In genomic region chr1:231993968-231994455, GRCh38 we compare ENCODE assay signal across 22 cellular contexts.
"Had no signal": no experiment of that assay in that cellular context is flagged by ENCODE, and none has a peak within 500 bp of the region (broad histone marks: within the 10 kb centered on the region; RNA-seq: fewer than 3 reads in every experiment).

No MANE protein-coding gene starts in this region.

- H3K27me3 Mint-ChIP-seq: activated naive CD8-positive, alpha-beta T cell treated with anti-CD3 and anti-CD28 coated beads, Interleukin-2, amount 10 ng/mL, durations not matched to agents 7 days and 5 days had no signal

- H3K4me1 Mint-ChIP-seq: activated naive CD8-positive, alpha-beta T cell treated with anti-CD3 and anti-CD28 coated beads, Interleukin-2, amount 10 ng/mL, durations not matched to agents 7 days and 5 days had no signal

- H3K27ac ChIP-seq: adrenal gland, SJSA1 had no signal

- H3K4me3 Mint-ChIP-seq: activated CD8-positive, alpha-beta T cell treated with anti-CD3 and anti-CD28 coated beads, Interleukin-2, amount 10 ng/mL, durations not matched to agents 7 days and 5 days; activated naive CD8-positive, alpha-beta T cell treated with anti-CD3 and anti-CD28 coated beads, Interleukin-2, amount 10 ng/mL, durations not matched to agents 7 days and 5 days had no signal

- H3K27ac Mint-ChIP-seq: activated CD8-positive, alpha-beta T cell treated with anti-CD3 and anti-CD28 coated beads, Interleukin-2, amount 10 ng/mL, durations not matched to agents 7 days and 5 days; activated naive CD8-positive, alpha-beta T cell treated with anti-CD3 and anti-CD28 coated beads, Interleukin-2, amount 10 ng/mL, durations not matched to agents 7 days and 5 days had no signal

- H3K4me3 ChIP-seq: adrenal gland, SJSA1 had no signal

- DNase-seq: activated CD4-positive, alpha-beta T cell treated with anti-CD3 and anti-CD28 coated beads for 48 hours; activated CD4-positive, alpha-beta T cell treated with anti-CD3 and anti-CD28 coated beads, Interleukin-2, amount 50 U/mL, for 4 hours; activated CD4-positive, CD25-positive, alpha-beta regulatory T cell treated with anti-CD3 and anti-CD28 coated beads, Interleukin-2, amount 50 U/mL, for 72 hours; activated CD8-positive, alpha-beta memory T cell treated with anti-CD3 and anti-CD28 coated beads, Interleukin-2, amount 50 U/mL, for 48 hours; activated CD8-positive, alpha-beta T cell treated with anti-CD3 and anti-CD28 coated beads, Interleukin-2, amount 10 ng/mL, durations not matched to agents 7 days and 5 days; activated naive CD4-positive, alpha-beta T cell treated with anti-CD3 and anti-CD28 coated beads, Interleukin-2, amount 50 U/mL, for 16 hours; activated naive CD8-positive, alpha-beta T cell treated with anti-CD3 and anti-CD28 coated beads, Interleukin-2, amount 10 ng/mL, durations not matched to agents 7 days and 5 days; activated T-cell treated with anti-CD3 and anti-CD28 coated beads, Interleukin-2, amount 50 U/mL, for 1 hour; adrenal gland; anterior cingulate cortex; MM.1S; NCI-H1105; NCI-H1436; NCI-H187; NCI-H2081; NCI-H446; NCI-H524; NCI-H748 treated with DMSO at 0.1 percent for 48 hours; Right ventricle myocardium superior; SW 1271 had no signal

- H3K4me1 ChIP-seq: adrenal gland, SJSA1 had no signal

- H3K27me3 ChIP-seq: adrenal gland, SJSA1 had no signal

- ATAC-seq: activated CD8-positive, alpha-beta T cell treated with anti-CD3 and anti-CD28 coated beads, Interleukin-2, amount 10 ng/mL, durations not matched to agents 7 days and 5 days; SK-N-SH treated with all-trans-retinoic acid at 6 μM for 48 hours had no signal

- H3K36me3 ChIP-seq: adrenal gland, SJSA1 had no signal

- H3K9me3 ChIP-seq: adrenal gland, SJSA1 had no signal
